Comparison of ENCODE assay signal across 7 cellular contexts in the genomic region with DNA sequence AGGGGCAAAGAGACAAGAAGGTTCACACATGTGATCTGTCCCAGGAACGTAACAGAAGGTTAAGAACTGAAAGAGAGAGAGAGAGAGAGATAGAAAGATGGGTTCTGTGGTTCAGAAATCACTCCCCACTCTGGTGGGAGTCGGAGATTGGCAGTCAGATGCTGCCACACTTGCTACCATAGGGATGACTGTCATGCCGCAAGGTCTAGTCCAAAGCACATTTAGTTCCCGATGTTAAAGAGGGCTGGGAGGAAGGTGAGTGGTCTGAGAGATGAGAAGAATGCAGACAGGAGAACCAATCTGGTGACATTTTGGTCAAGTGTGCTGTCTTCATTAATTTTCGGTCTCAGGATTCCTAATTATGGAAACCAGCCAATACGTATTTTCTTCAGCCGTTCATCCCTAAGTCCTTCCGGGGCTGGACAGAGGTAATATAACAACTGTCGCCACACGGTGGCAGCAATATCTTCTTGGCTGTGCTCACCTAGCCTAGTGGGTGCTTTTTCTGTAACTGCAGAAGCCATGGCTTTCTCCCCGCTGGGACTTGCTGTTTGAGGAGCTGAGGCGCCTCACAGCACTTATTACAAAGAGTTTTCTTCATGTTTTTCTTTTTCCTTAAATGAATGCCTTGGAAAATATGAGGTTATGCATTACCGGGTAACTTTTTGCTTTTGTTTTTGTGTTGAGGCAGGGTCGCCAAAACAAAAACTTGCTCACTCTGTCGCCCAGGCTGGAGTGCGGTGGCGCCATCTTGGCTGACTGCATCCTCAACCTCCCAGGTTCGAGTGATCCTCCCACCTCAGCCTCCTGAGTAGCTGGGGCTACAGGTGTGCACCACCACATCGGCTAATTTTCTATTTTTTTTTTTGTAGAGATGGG. TPM values are rescaled to one million over a fixed set of nuclear protein-coding genes. Genes with fewer than 3 reads are reported as not detected.
DNase-seq lines count a peak whose midpoint lies in the region; ATAC-seq, FAIRE-seq and TF ChIP-seq lines count a peak whose summit lies in the region.

No MANE protein-coding gene starts in this region.

- WGBS in right cardiac atrium: 51% methylated on average over 19 of the region's 19 CpGs
- WGBS in smooth muscle cell (ENCODE audit: low lambda C conversion rate): 63% methylated on average over 19 of the region's 19 CpGs

- H3K4me1 ChIP-seq in right cardiac atrium (ENCODE audit: control insufficient read depth, insufficient read depth, low read length): no peaks in the 10 kb centered on the region
- no peaks in the 10 kb centered on the region for H3K4me1 ChIP-seq in smooth muscle cell (ENCODE audit: low read depth)

- H3K27ac ChIP-seq in right cardiac atrium (ENCODE audit: low read length) (no peak overlapping the region), smooth muscle cell (ENCODE audit: low read depth) (no peak overlapping the region)

- DNase-seq in GM12892 (ENCODE audit: insufficient read length): peak; percentile 42
- peak; percentile 40 for DNase-seq in NCI-H1436 treated with DMSO at 0.1 percent for 48 hours (lab: John Stamatoyannopoulos, UW)
- DNase-seq in T follicular helper cell (ENCODE audit: low read depth): peak; percentile 20
- peak; percentile 14 for DNase-seq in amniotic stem cell (lab: John Stamatoyannopoulos, UW)
- peak; percentile 70 to 88 (median 81) for DNase-seq in right cardiac atrium
- DNase-seq in smooth muscle cell (lab: John Stamatoyannopoulos, UW; ENCODE audit: unreplicated experiment): no peak

- H3K9ac ChIP-seq in smooth muscle cell (ENCODE audit: low read depth): no peak overlapping the region

- H2AFZ ChIP-seq in smooth muscle cell (ENCODE audit: low read depth): no peak overlapping the region

- no peaks in the 10 kb centered on the region for H4K20me1 ChIP-seq in smooth muscle cell (ENCODE audit: low read depth)

- peak; percentile 81 for FAIRE-seq in GM12892 (lab: Jason Lieb, UNC)

- no peaks in the 10 kb centered on the region for H3K79me2 ChIP-seq in smooth muscle cell (ENCODE audit: low read depth)

- no peaks in the 10 kb centered on the region for H3K27me3 ChIP-seq in right cardiac atrium (ENCODE audit: control insufficient read depth, insufficient read depth)
- H3K27me3 ChIP-seq in smooth muscle cell (ENCODE audit: low read depth): peaks cover 48% of the 10 kb centered on the region

- H3K4me3 ChIP-seq in right cardiac atrium (ENCODE audit: low read length) (no peak overlapping the region), smooth muscle cell (no peak overlapping the region)

- TF ChIP-seq POLR2A in GM12892 (IDR thresholded peaks at IDR 0.05; ENCODE audit: low read depth, low read length): no peak

- H3K36me3 ChIP-seq in smooth muscle cell (ENCODE audit: low read depth): no peaks in the 10 kb centered on the region

- no peaks in the 10 kb centered on the region for H3F3A ChIP-seq in smooth muscle cell (ENCODE audit: low read depth)

- ATAC-seq in HG02759 (IDR thresholded peaks at IDR 0.05; ENCODE audit: unreplicated experiment) (peak; percentile 95), right cardiac atrium (peak; percentile 77 to 85)

- peak; percentile 57 for TF ChIP-seq CTCF in smooth muscle cell (IDR thresholded peaks at IDR 0.05; ENCODE audit: borderline replicate concordance, insufficient read depth, poor library complexity, severe bottlenecking)

- intact Hi-C loops in right cardiac atrium (cut with DNase I): no loop called here

- H3K9me3 ChIP-seq in right cardiac atrium (ENCODE audit: control insufficient read depth, low read length): no peaks in the 10 kb centered on the region
- H3K9me3 ChIP-seq in smooth muscle cell (replicated peaks; ENCODE audit: low read depth): no peaks in the 10 kb centered on the region

- no peak overlapping the region for H3K4me2 ChIP-seq in smooth muscle cell

RNA-seq across cellular contexts. Expression of gene SLC35D3, which starts 46.0 kb away (rescaled TPM):
- not detected for polyA plus RNA-seq in GM12892 (2012; ENCODE audit: missing spikeins)
- total RNA-seq in right cardiac atrium (not detected), smooth muscle cell (not detected in 2 replicates)
- polyA plus RNA-seq in right cardiac atrium (0.05 TPM), smooth muscle cell (not detected in 2 replicates)
